Comparison of ENCODE assay signal across 17 cellular contexts in the genomic region with DNA sequence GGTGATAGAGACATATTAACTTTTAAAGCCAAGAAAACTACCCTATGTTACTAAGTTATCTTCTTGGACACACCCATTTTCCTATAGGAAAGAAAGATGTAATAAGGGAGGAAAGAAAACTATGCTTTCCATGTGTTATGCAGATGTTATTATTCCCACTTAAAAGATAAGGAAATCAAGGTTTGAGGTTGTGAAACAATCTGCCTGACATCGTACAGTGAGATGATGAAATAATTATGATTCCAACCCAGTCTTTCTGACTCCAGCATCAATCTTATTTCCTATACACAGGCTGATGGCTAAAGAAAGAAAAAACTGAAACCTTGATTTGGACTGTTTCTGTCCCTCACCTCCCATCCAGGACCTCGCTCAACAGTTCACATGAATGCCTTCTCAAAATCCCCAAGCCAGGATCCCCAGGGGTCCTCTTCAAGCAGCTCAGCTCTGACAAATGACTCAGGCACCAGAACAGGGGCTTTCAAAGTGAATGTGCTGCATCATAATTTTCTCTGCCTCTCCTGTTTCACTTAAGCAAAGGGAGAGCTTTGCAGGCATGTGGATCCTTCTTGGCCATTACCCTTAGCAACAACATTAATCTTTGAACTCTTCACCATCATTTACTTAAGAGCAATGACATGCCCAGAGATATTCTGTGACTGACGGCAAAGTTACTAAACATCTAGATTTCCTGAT. TPM values are rescaled to one million over a fixed set of nuclear protein-coding genes. Genes with fewer than 3 reads are reported as not detected.
DNase-seq lines count a peak whose midpoint lies in the region; ATAC-seq, FAIRE-seq and TF ChIP-seq lines count a peak whose summit lies in the region.
"Had no signal": no experiment of that assay in that cellular context is flagged by ENCODE, and none has a peak within 500 bp of the region (broad histone marks: within the 10 kb centered on the region; RNA-seq: fewer than 3 reads in every experiment).

No MANE protein-coding gene starts in this region.

- H3K4me3 Mint-ChIP-seq in mesothelial cell of epicardium = no peak overlapping the region
- H3K4me3 Mint-ChIP-seq: activated CD8-positive, alpha-beta T cell treated with anti-CD3 and anti-CD28 coated beads for 36 hours; activated naive CD4-positive, alpha-beta T cell treated with anti-CD3 and anti-CD28 coated beads, Interleukin-2, amount 10 ng/mL, durations not matched to agents 7 days and 5 days; immature natural killer cell had no signal

- POLR2A ChIA-PET in K562 (lab: Yijun Ruan, JAX) = no interaction called here

- no peaks in the 10 kb centered on the region for H3K4me1 ChIP-seq in K562 (replicated peaks in 1 of 2; ENCODE audit: control insufficient read depth in 2 of 2, insufficient read depth in 2 of 2, low read length in 2 of 2)
- no peaks in the 10 kb centered on the region for H3K4me1 ChIP-seq in upper lobe of right lung
- H3K4me1 ChIP-seq: parathyroid adenoma had no signal

- TF ChIP-seq CTCF in AG09309 (IDR thresholded peaks at IDR 0.05; ENCODE audit: control insufficient read depth, insufficient read depth, low read depth, low read length, missing control alignments) = no peak
- TF ChIP-seq CTCF in K562 (IDR thresholded peaks at IDR 0.05 in 2 of 3, conservative IDR thresholded peaks at IDR 0.05 in 1 of 3; ENCODE audit: insufficient read depth in 2 of 3, low read depth in 1 of 3, low read length in 3 of 3) = no peak
- no peak for TF ChIP-seq CTCF in mesothelial cell of epicardium (IDR thresholded peaks at IDR 0.05; ENCODE audit: unreplicated experiment)
- TF ChIP-seq CTCF in upper lobe of right lung (IDR thresholded peaks at IDR 0.05) = no peak

- no peaks in the 10 kb centered on the region for H3K36me3 ChIP-seq in K562 (ENCODE audit: control insufficient read depth, insufficient read depth, low read length)
- no peaks in the 10 kb centered on the region for H3K36me3 ChIP-seq in upper lobe of right lung
- H3K36me3 ChIP-seq: tibial nerve had no signal

- no peaks in the 10 kb centered on the region for H3K79me2 ChIP-seq in K562 (ENCODE audit: control insufficient read depth, insufficient read depth, low read length)
- H3K79me2 ChIP-seq: parathyroid adenoma had no signal

- TF ChIP-seq POLR2A in K562 (conservative IDR thresholded peaks at IDR 0.05) = no peak

- peak overlapping the region; percentile 47 for H3K27ac Mint-ChIP-seq in mesothelial cell of epicardium
- H3K27ac Mint-ChIP-seq: activated CD8-positive, alpha-beta T cell treated with anti-CD3 and anti-CD28 coated beads for 36 hours; activated naive CD4-positive, alpha-beta T cell treated with anti-CD3 and anti-CD28 coated beads, Interleukin-2, amount 10 ng/mL, durations not matched to agents 7 days and 5 days; immature natural killer cell had no signal

- no peak overlapping the region for H3K4me3 ChIP-seq in AG09309 (ENCODE audit: control insufficient read depth, low read depth, low read length)
- H3K4me3 ChIP-seq in K562 = no peak overlapping the region
- H3K4me3 ChIP-seq in upper lobe of right lung = no peak overlapping the region
- H3K4me3 ChIP-seq: tibial nerve had no signal

- no peaks in the 10 kb centered on the region for H3K9me3 ChIP-seq in K562 (replicated peaks; ENCODE audit: control insufficient read depth, insufficient read depth, low read depth, low read length)
- H3K9me3 ChIP-seq in upper lobe of right lung = no peaks in the 10 kb centered on the region
- H3K9me3 ChIP-seq: tibial nerve had no signal

- FAIRE-seq in K562 (lab: Jason Lieb, UNC) = no peak

- TF ChIP-seq RAD21 in K562 (CRISPR knock-in tag; conservative IDR thresholded peaks at IDR 0.05 in 1 of 2, IDR thresholded peaks at IDR 0.05 in 1 of 2) = no peak

- no peaks in the 10 kb centered on the region for H4K20me1 ChIP-seq in K562 (replicated peaks; ENCODE audit: control insufficient read depth, insufficient read depth, low read length)

- H3K27me3 ChIP-seq in K562 (ENCODE audit: control insufficient read depth in 2 of 2, insufficient read depth in 2 of 2, low read length in 2 of 2) (no peaks in the 10 kb centered on the region), upper lobe of right lung (no peaks in the 10 kb centered on the region)
- H3K27me3 ChIP-seq: tibial nerve had no signal

- no peaks in the 10 kb centered on the region for H3K36me3 Mint-ChIP-seq in mesothelial cell of epicardium
- H3K36me3 Mint-ChIP-seq: activated naive CD4-positive, alpha-beta T cell treated with anti-CD3 and anti-CD28 coated beads, Interleukin-2, amount 10 ng/mL, durations not matched to agents 7 days and 5 days; immature natural killer cell had no signal

- no peak for ATAC-seq in K562
- no peak for ATAC-seq in upper lobe of right lung
- ATAC-seq: activated CD8-positive, alpha-beta T cell treated with anti-CD3 and anti-CD28 coated beads for 36 hours had no signal

- H3K27ac ChIP-seq in K562 (ENCODE audit: extremely low read depth, low read depth, low read length) (no peak overlapping the region), upper lobe of right lung (no peak overlapping the region)
- H3K27ac ChIP-seq: C4-2B, parathyroid adenoma had no signal

- peaks cover 22% of the 10 kb centered on the region for H3K4me1 Mint-ChIP-seq in mesothelial cell of epicardium
- H3K4me1 Mint-ChIP-seq: immature natural killer cell had no signal

- H3K9me3 Mint-ChIP-seq in mesothelial cell of epicardium = no peaks in the 10 kb centered on the region
- H3K9me3 Mint-ChIP-seq: activated CD8-positive, alpha-beta T cell treated with anti-CD3 and anti-CD28 coated beads for 36 hours; activated naive CD4-positive, alpha-beta T cell treated with anti-CD3 and anti-CD28 coated beads, Interleukin-2, amount 10 ng/mL, durations not matched to agents 7 days and 5 days; immature natural killer cell had no signal

- TF ChIP-seq EP300 in K562 (IDR thresholded peaks at IDR 0.05; ENCODE audit: low read length) = no peak

- no peak overlapping the region for H3K9ac ChIP-seq in K562 (ENCODE audit: insufficient read depth in 1 of 2, low read depth in 2 of 2, low read length in 2 of 2)
- H3K9ac ChIP-seq: parathyroid adenoma had no signal

- H3K27me3 Mint-ChIP-seq in mesothelial cell of epicardium (ENCODE audit: low read depth) = no peaks in the 10 kb centered on the region

- in situ Hi-C loops in K562 (cut with MboI) (loop anchor here (5.0 to 10.0 kb wide), 2 partner anchors 97 to 359 kb away; a partner anchor contains a TSS), G401 (cut with HindIII; ENCODE audit: low sequenced_read_pairs) (no loop called here)

- no peak overlapping the region for H2AFZ ChIP-seq in K562 (ENCODE audit: low read depth, low read length)
- H2AFZ ChIP-seq: parathyroid adenoma had no signal

- DNase-seq in AG09309 (ENCODE audit: low read depth) (peak; percentile 24), M059J (ENCODE audit: low read depth) (peak; percentile 60), K562 (ENCODE audit: extremely low read depth in 1 of 4, low spot score in 3 of 4) (no peak), mesothelial cell of epicardium (ENCODE audit: low spot score in 2 of 2, unreplicated experiment in 2 of 2) (no peak), NCI-H526 (lab: John Stamatoyannopoulos, UW) (no peak), upper lobe of right lung (no peak), G401 (ENCODE audit: low spot score) (no peak), mesenteric fat pad (ENCODE audit: low spot score) (no peak)
- DNase-seq: activated CD8-positive, alpha-beta T cell treated with anti-CD3 and anti-CD28 coated beads for 36 hours; activated naive CD4-positive, alpha-beta T cell treated with anti-CD3 and anti-CD28 coated beads, Interleukin-2, amount 10 ng/mL, durations not matched to agents 7 days and 5 days; effector CD4-positive, alpha-beta T cell; immature natural killer cell; NCI-H2081 treated with DMSO at 0.1 percent for 48 hours; SW 1271 had no signal

- H3K4me2 ChIP-seq in K562 (ENCODE audit: insufficient read depth, low read length) = no peak overlapping the region

- CTCF ChIA-PET in K562 (lab: Yijun Ruan, JAX; ENCODE audit: low intra/inter-chr PET ratio) = no interaction called here

- BruUV-seq in K562 (replicated peaks; lab: Mats Ljungman, UMichigan) = no TSS peak

- intact Hi-C loops in K562 (cut with micrococcal nuclease) = no loop called here
- intact Hi-C loops in upper lobe of right lung (cut with DNase I) = loop anchor here (10.0 kb wide), 1 partner anchor 279 kb away; no protein-coding TSS in a partner anchor

- WGBS in K562 (ENCODE audit: insufficient coverage, low coverage, missing lambda C conversion rate) = 10% methylated on average over 3 of the region's 3 CpGs

- no peaks in the 10 kb centered on the region for H3K9me1 ChIP-seq in K562 (ENCODE audit: control insufficient read depth, insufficient read depth, low read length)

RNA-seq across cellular contexts. Expression of a gene that starts 12.4 kb away (rescaled TPM):
- 210 and 283 TPM in 2 replicates for total RNA-seq in M059J (2014; rRNA removed; shearing (Covaris generic))
- 7.1 and 20.6 TPM in 2 replicates for total RNA-seq in K562 (2011; cell fraction: chromatin; rRNA removed; ENCODE audit: low replicate concordance)
- 10.7 and 13.6 TPM in 2 replicates for total RNA-seq in K562 (2011; cell fraction: nucleolus; rRNA removed)
- 16.9 and 21.3 TPM in 2 replicates for total RNA-seq in K562 (2011; cell fraction: nucleoplasm; rRNA removed)
- 167 and 170 TPM in 2 replicates for total RNA-seq in K562 (2014; rRNA removed)
- 136 and 159 TPM in 2 replicates for total RNA-seq in K562 (2014; rRNA removed; fragmentation: Illumina TruSeq; extraction: Trizol)
- total RNA-seq in K562 (2015; rRNA removed; fragmentation: Illumina TruSeq; extraction: Trizol) = 197 and 201 TPM in 2 replicates
- total RNA-seq in K562 (2021) = 124 and 143 TPM in 2 replicates
- polyA plus RNA-seq in K562 (2011; rRNA removed) = 118 and 154 TPM in 2 replicates
- 68.1 and 105 TPM in 2 replicates for polyA plus RNA-seq in K562 (2011; cell fraction: cytosol; rRNA removed)
- 42.9 and 66.4 TPM in 2 replicates for polyA plus RNA-seq in K562 (2011; cell fraction: nucleus; rRNA removed)
- polyA plus RNA-seq in K562 (2012) = 116 and 124 TPM in 2 replicates
- 134 and 176 TPM in 2 replicates for polyA plus RNA-seq in K562 (2014; fragmentation: Illumina TruSeq; extraction: Trizol)
- polyA plus RNA-seq in K562 (2014; fragmentation: Nextera tagmentation; extraction: Ambion mirVana) = 10 to 100 TPM; 46.5 to 51.2 TPM
- polyA plus RNA-seq in K562 (2014; rRNA removed) = 177 and 211 TPM in 2 replicates
- polyA minus RNA-seq in K562 (2011; rRNA and poly(A)+ RNA removed) = 43.4 and 58.1 TPM in 2 replicates
- polyA minus RNA-seq in K562 (2011; cell fraction: cytosol; rRNA and poly(A)+ RNA removed) = 61.7 and 69.7 TPM in 2 replicates
- polyA minus RNA-seq in K562 (2011; cell fraction: nucleus; rRNA and poly(A)+ RNA removed) = 8.2 and 15.4 TPM in 2 replicates
- 135 to 146 TPM (median 139 TPM) in 3 replicates for total RNA-seq in mesothelial cell of epicardium
- 95.3 TPM for total RNA-seq in upper lobe of right lung
- total RNA-seq in G401 (2014; rRNA removed; shearing (Covaris generic)) = 228 and 261 TPM in 2 replicates
- total RNA-seq in mesenteric fat pad = 84.5 TPM

RNA-seq across cellular contexts. Expression of a gene that starts 54.7 kb away (rescaled TPM):
- total RNA-seq in M059J (2014; rRNA removed; shearing (Covaris generic)) = 16.5 and 19.2 TPM in 2 replicates
- 82.1 and 159 TPM in 2 replicates for total RNA-seq in K562 (2011; cell fraction: chromatin; rRNA removed; ENCODE audit: low replicate concordance)
- total RNA-seq in K562 (2011; cell fraction: nucleolus; rRNA removed) = 23.8 and 41.8 TPM in 2 replicates
- total RNA-seq in K562 (2011; cell fraction: nucleoplasm; rRNA removed) = 54.3 and 76.0 TPM in 2 replicates
- total RNA-seq in K562 (2014; rRNA removed) = 23.6 and 24.0 TPM in 2 replicates
- 43.0 and 52.6 TPM in 2 replicates for total RNA-seq in K562 (2014; rRNA removed; fragmentation: Illumina TruSeq; extraction: Trizol)
- 36.2 and 41.1 TPM in 2 replicates for total RNA-seq in K562 (2015; rRNA removed; fragmentation: Illumina TruSeq; extraction: Trizol)
- 21.8 and 26.0 TPM in 2 replicates for total RNA-seq in K562 (2021)
- 8.1 and 9.9 TPM in 2 replicates for polyA plus RNA-seq in K562 (2011; rRNA removed)
- 3.7 and 5.0 TPM in 2 replicates for polyA plus RNA-seq in K562 (2011; cell fraction: cytosol; rRNA removed)
- 31.5 and 33.2 TPM in 2 replicates for polyA plus RNA-seq in K562 (2011; cell fraction: nucleus; rRNA removed)
- polyA plus RNA-seq in K562 (2012) = 12.8 and 18.9 TPM in 2 replicates
- polyA plus RNA-seq in K562 (2014; fragmentation: Illumina TruSeq; extraction: Trizol) = 20.6 and 25.7 TPM in 2 replicates
- polyA plus RNA-seq in K562 (2014; fragmentation: Nextera tagmentation; extraction: Ambion mirVana) = 10 to 100 TPM; 12.0 to 14.2 TPM
- 19.3 and 39.3 TPM in 2 replicates for polyA plus RNA-seq in K562 (2014; rRNA removed)
- 52.2 and 59.6 TPM in 2 replicates for polyA minus RNA-seq in K562 (2011; rRNA and poly(A)+ RNA removed)
- 9.7 and 18.1 TPM in 2 replicates for polyA minus RNA-seq in K562 (2011; cell fraction: cytosol; rRNA and poly(A)+ RNA removed)
- 58.7 and 94.1 TPM in 2 replicates for polyA minus RNA-seq in K562 (2011; cell fraction: nucleus; rRNA and poly(A)+ RNA removed)
- 7.1 to 8.0 TPM (median 7.6 TPM) in 3 replicates for total RNA-seq in mesothelial cell of epicardium
- total RNA-seq in upper lobe of right lung = 4.2 TPM
- total RNA-seq in G401 (2014; rRNA removed; shearing (Covaris generic)) = 3.1 and 3.6 TPM in 2 replicates
- 2.8 TPM for total RNA-seq in mesenteric fat pad

Comparison
In these comparisons a context has a peak if more than half of its experiments do, and no peak if none do; other contexts are left out.
1. DNase-seq: peak in AG09309 (single experiment) and M059J (single experiment); none in K562 (0 of 4), mesothelial cell of epicardium (0 of 2), NCI-H526 (0 of 2), upper lobe of right lung (single experiment), G401 (single experiment) and mesenteric fat pad (single experiment).